22 cellular contexts compared by ENCODE assay signal in the genomic region with DNA sequence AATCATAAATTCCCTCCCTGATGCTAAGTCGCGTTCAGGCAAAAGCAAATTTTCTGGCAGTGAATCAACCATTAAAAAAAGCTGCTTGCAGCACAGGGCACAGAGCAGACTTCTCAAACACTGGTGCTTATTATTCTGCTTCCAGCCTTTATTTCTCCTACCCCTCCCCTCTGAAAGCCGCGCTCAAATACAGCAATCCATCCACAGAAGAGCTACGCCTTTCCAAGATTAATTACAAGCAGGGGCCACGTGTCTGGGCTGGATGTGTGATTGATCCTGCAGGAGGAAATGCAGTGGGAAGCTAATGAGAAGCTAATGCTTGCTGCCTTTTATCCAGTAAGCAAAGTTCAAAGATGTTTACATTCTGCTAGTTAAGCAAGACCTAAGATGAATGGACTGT.
DNase-seq lines count a peak whose midpoint lies in the region; ATAC-seq, FAIRE-seq and TF ChIP-seq lines count a peak whose summit lies in the region.
"Had no signal": no experiment of that assay in that cellular context is flagged by ENCODE, and none has a peak within 500 bp of the region (broad histone marks: within the 10 kb centered on the region; RNA-seq: fewer than 3 reads in every experiment).

No MANE protein-coding gene starts in this region.

- H3K4me3 ChIP-seq in K562 = no peak overlapping the region
- H3K4me3 ChIP-seq in neural progenitor cell = no peak overlapping the region
- H3K4me3 ChIP-seq: colonic mucosa, MG63 had no signal

- H3K4me1 ChIP-seq in K562 (replicated peaks in 1 of 2; ENCODE audit: control insufficient read depth in 2 of 2, insufficient read depth in 2 of 2, low read length in 2 of 2) = no peaks in the 10 kb centered on the region
- peaks cover 14% of the 10 kb centered on the region for H3K4me1 ChIP-seq in neural progenitor cell
- H3K4me1 ChIP-seq: colonic mucosa had no signal

- H3K27ac Mint-ChIP-seq in neural progenitor cell (no peak overlapping the region), chondrocyte (ENCODE audit: unreplicated experiment) (no peak overlapping the region)
- H3K27ac Mint-ChIP-seq: activated T-cell treated with anti-CD3 and anti-CD28 coated beads, Interleukin-2, amount 50 U/mL, for 24 hours; effector memory CD8-positive, alpha-beta T cell; IgD-negative memory B cell; memory B cell; naive thymus-derived CD4-positive, alpha-beta T cell; type B pancreatic cell had no signal

- no peak overlapping the region for H3K9ac ChIP-seq in K562 (ENCODE audit: insufficient read depth in 1 of 2, low read depth in 2 of 2, low read length in 2 of 2)
- H3K9ac ChIP-seq in neural progenitor cell = no peak overlapping the region

- POLR2A ChIA-PET in K562 (lab: Yijun Ruan, JAX) = no interaction called here

- peaks cover 22% of the 10 kb centered on the region for H3K27me3 Mint-ChIP-seq in neural progenitor cell (ENCODE audit: insufficient read depth, low read depth)
- no peaks in the 10 kb centered on the region for H3K27me3 Mint-ChIP-seq in chondrocyte (ENCODE audit: low read depth)
- H3K27me3 Mint-ChIP-seq: IgD-negative memory B cell had no signal

- no peaks in the 10 kb centered on the region for H3K79me2 ChIP-seq in K562 (ENCODE audit: control insufficient read depth, insufficient read depth, low read length)
- no peaks in the 10 kb centered on the region for H3K79me2 ChIP-seq in neural progenitor cell (ENCODE audit: low read depth)

- no peaks in the 10 kb centered on the region for H3K36me3 Mint-ChIP-seq in neural progenitor cell
- peaks cover 4% of the 10 kb centered on the region for H3K36me3 Mint-ChIP-seq in chondrocyte (ENCODE audit: low read depth)
- H3K36me3 Mint-ChIP-seq: memory B cell; naive thymus-derived CD4-positive, alpha-beta T cell; type B pancreatic cell had no signal

- DNase-seq in COLO829 (ENCODE audit: low spot score) (peak; percentile 91), K562 (ENCODE audit: extremely low read depth in 1 of 4, low spot score in 3 of 4) (no peak), head of caudate nucleus (peak in 32 of 42 donors; percentile 25 to 77 (median 55)), renal cortical epithelial cell (ENCODE audit: low read depth) (peak; percentile 15), neural progenitor cell (ENCODE audit: low spot score) (no peak), chondrocyte (ENCODE audit: low spot score) (no peak), GM12892 (ENCODE audit: insufficient read length) (no peak)
- no peak for DNase-seq in stimulated activated naive CD4-positive, alpha-beta T cell (lab: John Stamatoyannopoulos, UW)
- DNase-seq: activated CD4-positive, alpha-beta T cell treated with anti-CD3 and anti-CD28 coated beads for 4 hours; activated T-cell treated with anti-CD3 and anti-CD28 coated beads, Interleukin-2, amount 50 U/mL, for 24 hours; colonic mucosa; COR-L47; effector memory CD8-positive, alpha-beta T cell; glutamatergic neuron; MG63; naive thymus-derived CD4-positive, alpha-beta T cell; NCI-H2081 treated with DMSO at 0.1 percent for 48 hours; NCI-H510A treated with DMSO at 0.1 percent for 48 hours; stimulated activated CD8-positive, alpha-beta memory T cell treated with anti-CD3 and anti-CD28 coated beads, Interleukin-4, amount 100 ng/mL, for 48 hours had no signal

- H3K4me3 Mint-ChIP-seq in neural progenitor cell (no peak overlapping the region), chondrocyte (ENCODE audit: unreplicated experiment) (no peak overlapping the region)
- H3K4me3 Mint-ChIP-seq: activated T-cell treated with anti-CD3 and anti-CD28 coated beads, Interleukin-2, amount 50 U/mL, for 24 hours; effector memory CD8-positive, alpha-beta T cell; memory B cell; naive thymus-derived CD4-positive, alpha-beta T cell; type B pancreatic cell had no signal

- no peak for TF ChIP-seq RAD21 in K562 (CRISPR knock-in tag; conservative IDR thresholded peaks at IDR 0.05 in 1 of 2, IDR thresholded peaks at IDR 0.05 in 1 of 2)

- H3K27me3 ChIP-seq in K562 (ENCODE audit: control insufficient read depth in 2 of 2, insufficient read depth in 2 of 2, low read length in 2 of 2) = peaks cover 17 to 47% of the 10 kb centered on the region in 2 experiments
- H3K27me3 ChIP-seq in neural progenitor cell = no peaks in the 10 kb centered on the region
- H3K27me3 ChIP-seq: colonic mucosa, MG63 had no signal

- in situ Hi-C loops in K562 (cut with MboI) = no loop called here

- 0% methylated on average over 6 of the region's 6 CpGs for WGBS in K562 (ENCODE audit: insufficient coverage, low coverage, missing lambda C conversion rate)

- H3K4me1 Mint-ChIP-seq in neural progenitor cell = peaks cover 23% of the 10 kb centered on the region
- peaks cover 34% of the 10 kb centered on the region for H3K4me1 Mint-ChIP-seq in chondrocyte (ENCODE audit: low read depth)

- H2AFZ ChIP-seq in K562 (ENCODE audit: low read depth, low read length) (no peak overlapping the region), neural progenitor cell (replicated peaks) (no peak overlapping the region)

- BruUV-seq in K562 (replicated peaks; lab: Mats Ljungman, UMichigan) = no TSS peak

- TF ChIP-seq EP300 in K562 (IDR thresholded peaks at IDR 0.05; ENCODE audit: low read length) = no peak

- peaks cover under 1% of the 10 kb centered on the region for H3K9me3 Mint-ChIP-seq in neural progenitor cell
- H3K9me3 Mint-ChIP-seq in chondrocyte (ENCODE audit: low read depth) = no peaks in the 10 kb centered on the region
- H3K9me3 Mint-ChIP-seq: activated T-cell treated with anti-CD3 and anti-CD28 coated beads, Interleukin-2, amount 50 U/mL, for 24 hours; effector memory CD8-positive, alpha-beta T cell; IgD-negative memory B cell; memory B cell; type B pancreatic cell had no signal

- intact Hi-C loops in K562 (cut with micrococcal nuclease) = no loop called here
- intact Hi-C loops in head of caudate nucleus (cut with DNase I) = no loop called here

- H3K9me1 ChIP-seq in K562 (ENCODE audit: control insufficient read depth, insufficient read depth, low read length) = no peaks in the 10 kb centered on the region

- H3K36me3 ChIP-seq in K562 (ENCODE audit: control insufficient read depth, insufficient read depth, low read length) = no peaks in the 10 kb centered on the region
- H3K36me3 ChIP-seq in neural progenitor cell = no peaks in the 10 kb centered on the region
- H3K36me3 ChIP-seq: colonic mucosa, MG63 had no signal

- H3F3A ChIP-seq in neural progenitor cell (ENCODE audit: low read depth) = no peaks in the 10 kb centered on the region

- no peak for TF ChIP-seq POLR2A in K562 (conservative IDR thresholded peaks at IDR 0.05)
- no peak for TF ChIP-seq POLR2A in GM12892 (IDR thresholded peaks at IDR 0.05; ENCODE audit: low read depth, low read length)

- TF ChIP-seq CTCF in K562 (IDR thresholded peaks at IDR 0.05 in 2 of 3, conservative IDR thresholded peaks at IDR 0.05 in 1 of 3; ENCODE audit: insufficient read depth in 2 of 3, low read depth in 1 of 3, low read length in 3 of 3) = no peak
- TF ChIP-seq CTCF in neural progenitor cell (IDR thresholded peaks at IDR 0.05) = no peak
- no peak for TF ChIP-seq CTCF in chondrocyte (IDR thresholded peaks at IDR 0.05)

- CTCF ChIA-PET in K562 (lab: Yijun Ruan, JAX; ENCODE audit: low intra/inter-chr PET ratio) = interaction anchor here (0.6 kb wide), 1 partner anchor 1286 kb away, joined by 4 read pairs; no protein-coding TSS in a partner anchor

- H3K27ac ChIP-seq in K562 (ENCODE audit: extremely low read depth, low read depth, low read length) (no peak overlapping the region), neural progenitor cell (no peak overlapping the region)
- H3K27ac ChIP-seq: colonic mucosa had no signal

- H3K9me3 ChIP-seq in K562 (replicated peaks; ENCODE audit: control insufficient read depth, insufficient read depth, low read depth, low read length) (no peaks in the 10 kb centered on the region), neural progenitor cell (ENCODE audit: low read depth) (no peaks in the 10 kb centered on the region)
- H3K9me3 ChIP-seq: colonic mucosa, MG63 had no signal

- no peak for ATAC-seq in K562
- ATAC-seq: effector memory CD8-positive, alpha-beta T cell; naive thymus-derived CD4-positive, alpha-beta T cell had no signal

- no peaks in the 10 kb centered on the region; the same call in none of the 2 replicates for H4K20me1 ChIP-seq in K562 (replicated peaks; ENCODE audit: control insufficient read depth, insufficient read depth, low read length)
- H4K20me1 ChIP-seq in neural progenitor cell (ENCODE audit: low read depth) = no peaks in the 10 kb centered on the region

- H3K4me2 ChIP-seq in K562 (ENCODE audit: insufficient read depth, low read length) = no peak overlapping the region
- H3K4me2 ChIP-seq in neural progenitor cell = no peak overlapping the region

- FAIRE-seq in K562 (lab: Jason Lieb, UNC) (peak; percentile 19), GM12892 (lab: Jason Lieb, UNC) (no peak)

TF ChIP-seq in K562, 482 proteins besides CTCF, POLR2A, EP300 and RAD21 (continues in another document):
- TF ChIP-seq, protein P1, sequence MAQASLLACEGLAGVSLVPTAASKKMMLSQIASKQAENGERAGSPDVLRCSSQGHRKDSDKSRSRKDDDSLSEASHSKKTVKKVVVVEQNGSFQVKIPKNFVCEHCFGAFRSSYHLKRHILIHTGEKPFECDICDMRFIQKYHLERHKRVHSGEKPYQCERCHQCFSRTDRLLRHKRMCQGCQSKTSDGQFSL (CRISPR knock-in tag; IDR thresholded peaks at IDR 0.05) = no peak
- TF ChIP-seq, protein P1 (tag; IDR thresholded peaks at IDR 0.05) = no peak
- TF ChIP-seq ZNF785 (CRISPR knock-in tag; IDR thresholded peaks at IDR 0.05) = no peak
- TF ChIP-seq, protein P2, sequence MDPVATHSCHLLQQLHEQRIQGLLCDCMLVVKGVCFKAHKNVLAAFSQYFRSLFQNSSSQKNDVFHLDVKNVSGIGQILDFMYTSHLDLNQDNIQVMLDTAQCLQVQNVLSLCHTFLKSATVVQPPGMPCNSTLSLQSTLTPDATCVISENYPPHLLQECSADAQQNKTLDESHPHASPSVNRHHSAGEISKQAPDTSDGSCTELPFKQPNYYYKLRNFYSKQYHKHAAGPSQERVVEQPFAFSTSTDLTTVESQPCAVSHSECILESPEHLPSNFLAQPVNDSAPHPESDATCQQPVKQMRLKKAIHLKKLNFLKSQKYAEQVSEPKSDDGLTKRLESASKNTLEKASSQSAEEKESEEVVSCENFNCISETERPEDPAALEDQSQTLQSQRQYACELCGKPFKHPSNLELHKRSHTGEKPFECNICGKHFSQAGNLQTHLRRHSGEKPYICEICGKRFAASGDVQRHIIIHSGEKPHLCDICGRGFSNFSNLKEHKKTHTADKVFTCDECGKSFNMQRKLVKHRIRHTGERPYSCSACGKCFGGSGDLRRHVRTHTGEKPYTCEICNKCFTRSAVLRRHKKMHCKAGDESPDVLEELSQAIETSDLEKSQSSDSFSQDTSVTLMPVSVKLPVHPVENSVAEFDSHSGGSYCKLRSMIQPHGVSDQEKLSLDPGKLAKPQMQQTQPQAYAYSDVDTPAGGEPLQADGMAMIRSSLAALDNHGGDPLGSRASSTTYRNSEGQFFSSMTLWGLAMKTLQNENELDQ (CRISPR knock-in tag; IDR thresholded peaks at IDR 0.05; ENCODE audit: borderline replicate concordance) = no peak

Comparison
In these comparisons a context has a peak if more than half of its experiments do, and no peak if none do; other contexts are left out.
1. DNase-seq: peak in COLO829 (single experiment), head of caudate nucleus (32 of 42) and renal cortical epithelial cell (single experiment); none in K562 (0 of 4), neural progenitor cell (single experiment), chondrocyte (single experiment), stimulated activated naive CD4-positive, alpha-beta T cell (0 of 6) and GM12892 (single experiment).